ENCODE assay signal across 13 cellular contexts in genomic region chr19:55597493-55597892, GRCh38.
"Had no signal": no experiment of that assay in that cellular context is flagged by ENCODE, and none has a peak within 500 bp of the region (broad histone marks: within the 10 kb centered on the region; RNA-seq: fewer than 3 reads in every experiment).

No MANE protein-coding gene starts in this region.

- DNase-seq: activated CD4-positive, alpha-beta T cell treated with anti-CD3 and anti-CD28 coated beads, Interleukin-2, amount 10 ng/mL, durations not matched to agents 24 days and 14 days; activated CD8-positive, alpha-beta memory T cell treated with anti-CD3 and anti-CD28 coated beads, Interleukin-2, amount 50 U/mL, for 4 hours; activated naive CD4-positive, alpha-beta T cell treated with anti-CD3 and anti-CD28 coated beads for 36 hours; activated T-cell treated with anti-CD3 and anti-CD28 coated beads, Interleukin-2, amount 50 U/mL, for 4 hours; anterior cingulate cortex; effector memory CD8-positive, alpha-beta T cell; esophagus squamous epithelium; natural killer cell; retina; transverse colon had no signal

- H2AFZ ChIP-seq: hepatocyte had no signal

- H3K27ac ChIP-seq: hepatocyte had no signal

- ATAC-seq: activated T-cell treated with anti-CD3 and anti-CD28 coated beads, Interleukin-2, amount 50 U/mL, for 4 hours; effector memory CD8-positive, alpha-beta T cell; natural killer cell had no signal

- H3K4me3 Mint-ChIP-seq: activated CD4-positive, alpha-beta T cell treated with anti-CD3 and anti-CD28 coated beads, Interleukin-2, amount 10 ng/mL, durations not matched to agents 24 days and 14 days; activated naive CD4-positive, alpha-beta T cell treated with anti-CD3 and anti-CD28 coated beads for 36 hours; activated T-cell treated with anti-CD3 and anti-CD28 coated beads, Interleukin-2, amount 50 U/mL, for 4 hours; stimulated activated naive CD8-positive, alpha-beta T cell treated with anti-CD3 and anti-CD28 coated beads, Interleukin-15, Interleukin-2, amounts not matched to agents 100 ng/mL and 50 ng/mL, for 24 hours had no signal

- H3K27me3 Mint-ChIP-seq: activated CD4-positive, alpha-beta T cell treated with anti-CD3 and anti-CD28 coated beads, Interleukin-2, amount 10 ng/mL, durations not matched to agents 24 days and 14 days; effector memory CD8-positive, alpha-beta T cell; stimulated activated naive CD8-positive, alpha-beta T cell treated with anti-CD3 and anti-CD28 coated beads, Interleukin-15, Interleukin-2, amounts not matched to agents 100 ng/mL and 50 ng/mL, for 24 hours had no signal

- H3K4me2 ChIP-seq: hepatocyte had no signal

- H3K9me3 ChIP-seq: esophagus squamous epithelium, transverse colon had no signal

- FAIRE-seq: keratinocyte had no signal

- H3K4me3 ChIP-seq: esophagus squamous epithelium, hepatocyte, transverse colon had no signal

- H3K27ac Mint-ChIP-seq: activated naive CD4-positive, alpha-beta T cell treated with anti-CD3 and anti-CD28 coated beads for 36 hours; stimulated activated naive CD8-positive, alpha-beta T cell treated with anti-CD3 and anti-CD28 coated beads, Interleukin-15, Interleukin-2, amounts not matched to agents 100 ng/mL and 50 ng/mL, for 24 hours had no signal

- H3K36me3 Mint-ChIP-seq: natural killer cell had no signal

- H3K9me3 Mint-ChIP-seq: natural killer cell; stimulated activated naive CD8-positive, alpha-beta T cell treated with anti-CD3 and anti-CD28 coated beads, Interleukin-15, Interleukin-2, amounts not matched to agents 100 ng/mL and 50 ng/mL, for 24 hours had no signal

- H3K27me3 ChIP-seq: esophagus squamous epithelium, hepatocyte, transverse colon had no signal
